In the genomic region with DNA sequence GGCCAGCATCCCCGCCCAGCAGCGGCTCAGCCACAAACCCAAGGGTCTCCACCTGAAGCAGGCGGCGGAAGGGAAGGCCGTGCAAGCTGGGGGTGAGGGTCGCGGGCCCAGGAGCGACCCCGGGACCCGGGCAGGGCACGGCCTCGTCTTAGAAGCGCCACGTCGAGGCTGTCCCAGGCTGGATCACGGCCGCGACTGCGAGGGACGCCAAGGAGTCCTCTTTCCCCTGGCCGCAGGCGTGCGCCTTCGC, we compare ENCODE assay signal across 8 cellular contexts. TPM values are rescaled to one million over a fixed set of nuclear protein-coding genes. Genes with fewer than 3 reads are reported as not detected.
DNase-seq lines count a peak whose midpoint lies in the region; ATAC-seq and TF ChIP-seq lines count a peak whose summit lies in the region.

No MANE protein-coding gene starts in this region.

- H3K9me3 ChIP-seq in hepatocyte (ENCODE audit: low read depth): no peaks in the 10 kb centered on the region

- H3K27ac ChIP-seq in hepatocyte: peak overlapping the region; percentile 65

- peaks cover 11% of the 10 kb centered on the region for H3K4me1 ChIP-seq in hepatocyte (ENCODE audit: insufficient read depth)

- no peak for ATAC-seq in activated B cell treated with CpG ODN at 0.5 μM for 24 hours (ENCODE audit: low read depth)
- ATAC-seq in stimulated activated naive B cell treated with anti-CD40 and anti-IgM and Interleukin-4, amounts not matched to agents 10 μg/mL and 1 μg/mL and 100 μg/mL, for 72 hours (replicated peaks): peak; percentile 48 to 54

- POLR2A ChIA-PET in activated B cell treated with CpG ODN at 0.5 μM for 24 hours (lab: Charles Lee): interaction anchor here (1.1 kb wide), 2 partner anchors 57 to 273 kb away, joined by 4 read pairs; a partner anchor contains a TSS

- no peaks in the 10 kb centered on the region for H4K20me1 ChIP-seq in hepatocyte (ENCODE audit: insufficient read depth, poor library complexity, severe bottlenecking)

- H3K36me3 ChIP-seq in H7 (replicated peaks; ENCODE audit: control insufficient read depth, insufficient read depth, low read length): peaks cover 21% of the 10 kb centered on the region
- no peaks in the 10 kb centered on the region for H3K36me3 ChIP-seq in hepatocyte (replicated peaks; ENCODE audit: insufficient read depth, low read depth)

- no peaks in the 10 kb centered on the region for H3K27me3 Mint-ChIP-seq in activated B cell treated with CpG ODN at 0.5 μM for 24 hours
- no peaks in the 10 kb centered on the region for H3K27me3 Mint-ChIP-seq in stimulated activated naive B cell treated with anti-CD40 and anti-IgM and Interleukin-4, amounts not matched to agents 10 μg/mL and 1 μg/mL and 100 μg/mL, for 72 hours

- peaks cover 13% of the 10 kb centered on the region for H3K36me3 Mint-ChIP-seq in activated B cell treated with CpG ODN at 0.5 μM for 24 hours (ENCODE audit: low read depth)
- peaks cover 6 to 7% of the 10 kb centered on the region in 2 donors for H3K36me3 Mint-ChIP-seq in stimulated activated naive B cell treated with anti-CD40 and anti-IgM and Interleukin-4, amounts not matched to agents 10 μg/mL and 1 μg/mL and 100 μg/mL, for 72 hours

- DNase-seq in H7: no peak
- DNase-seq in activated B cell treated with CpG ODN at 0.5 μM for 24 hours: no peak
- no peak for DNase-seq in hepatocyte (ENCODE audit: low spot score)
- no peak for DNase-seq in stimulated activated naive B cell treated with anti-CD40 and anti-IgM and Interleukin-4, amounts not matched to agents 10 μg/mL and 1 μg/mL and 100 μg/mL, for 72 hours
- DNase-seq in AG08395 (ENCODE audit: low spot score): no peak
- DNase-seq in NCI-H1417 (lab: John Stamatoyannopoulos, UW): no peak
- no peak for DNase-seq in NCI-H2196 (lab: John Stamatoyannopoulos, UW; ENCODE audit: unreplicated experiment)
- DNase-seq in NCI-H446 (lab: John Stamatoyannopoulos, UW): no peak

- WGBS in hepatocyte (ENCODE audit: low lambda C conversion rate, missing lambda C conversion rate): under 1% methylated on average over 17 of the region's 24 CpGs

- H3K4me3 ChIP-seq in H7 (ENCODE audit: insufficient read depth, low read depth, low read length): peak overlapping the region; percentile 75
- H3K4me3 ChIP-seq in hepatocyte: peak overlapping the region; percentile 92

- H3K27ac Mint-ChIP-seq in activated B cell treated with CpG ODN at 0.5 μM for 24 hours: no peak overlapping the region
- peak overlapping the region; percentile 67 for H3K27ac Mint-ChIP-seq in stimulated activated naive B cell treated with anti-CD40 and anti-IgM and Interleukin-4, amounts not matched to agents 10 μg/mL and 1 μg/mL and 100 μg/mL, for 72 hours

- peaks cover 16% of the 10 kb centered on the region for H3K4me1 Mint-ChIP-seq in activated B cell treated with CpG ODN at 0.5 μM for 24 hours
- H3K4me1 Mint-ChIP-seq in stimulated activated naive B cell treated with anti-CD40 and anti-IgM and Interleukin-4, amounts not matched to agents 10 μg/mL and 1 μg/mL and 100 μg/mL, for 72 hours: peaks cover 13 to 18% of the 10 kb centered on the region in 2 donors

- H3K4me3 Mint-ChIP-seq in activated B cell treated with CpG ODN at 0.5 μM for 24 hours: peak overlapping the region; percentile 82
- peak overlapping the region; percentile 89 to 90 for H3K4me3 Mint-ChIP-seq in stimulated activated naive B cell treated with anti-CD40 and anti-IgM and Interleukin-4, amounts not matched to agents 10 μg/mL and 1 μg/mL and 100 μg/mL, for 72 hours

- CTCF ChIA-PET in activated B cell treated with CpG ODN at 0.5 μM for 24 hours (lab: Charles Lee): interaction anchor here (1.2 to 1.5 kb wide), 2 partner anchors 58 to 59 kb away, joined by 3 to 4 read pairs; no protein-coding TSS in a partner anchor

- intact Hi-C loops in activated B cell treated with CpG ODN at 0.5 μM for 24 hours (cut with micrococcal nuclease): loop anchor here (1.0 to 10.0 kb wide), 5 partner anchors 32 to 204 kb away; a partner anchor contains a TSS

- H3K4me2 ChIP-seq in hepatocyte: peak overlapping the region; percentile 98

- no peaks in the 10 kb centered on the region for H3K9me3 Mint-ChIP-seq in activated B cell treated with CpG ODN at 0.5 μM for 24 hours
- no peaks in the 10 kb centered on the region for H3K9me3 Mint-ChIP-seq in stimulated activated naive B cell treated with anti-CD40 and anti-IgM and Interleukin-4, amounts not matched to agents 10 μg/mL and 1 μg/mL and 100 μg/mL, for 72 hours

- peak overlapping the region; percentile 95 for H2AFZ ChIP-seq in hepatocyte

- peaks cover 1% of the 10 kb centered on the region; the same call in 1 of the 2 replicates for H3K27me3 ChIP-seq in H7 (ENCODE audit: control insufficient read depth, insufficient read depth, low read length)
- no peaks in the 10 kb centered on the region for H3K27me3 ChIP-seq in hepatocyte

- H3K9me2 ChIP-seq in hepatocyte (replicated peaks; ENCODE audit: insufficient read depth): no peaks in the 10 kb centered on the region

- H3K79me2 ChIP-seq in hepatocyte: peaks cover 24% of the 10 kb centered on the region

- no peak for TF ChIP-seq CTCF in activated B cell treated with CpG ODN at 0.5 μM for 24 hours (IDR thresholded peaks at IDR 0.05)
- peak; percentile 6 for TF ChIP-seq CTCF in hepatocyte (IDR thresholded peaks at IDR 0.05; ENCODE audit: poor library complexity)

RNA-seq across cellular contexts. Expression of a gene that starts 0.5 kb away (rescaled TPM):
- 81.5 and 82.6 TPM in 2 replicates for total RNA-seq in H7 (2014; rRNA removed; shearing (Covaris generic))
- total RNA-seq in activated B cell treated with CpG ODN at 0.5 μM for 24 hours (5.3 and 5.5 TPM in 2 replicates), hepatocyte (4.7 TPM in 2 replicates)
- polyA plus RNA-seq in hepatocyte: 4.3 and 6.5 TPM in 2 replicates

RNA-seq across cellular contexts. Expression of a gene that starts 31.2 kb away (rescaled TPM):
- total RNA-seq in H7 (2014; rRNA removed; shearing (Covaris generic)): 87.2 and 90.7 TPM in 2 replicates
- 3.4 and 4.4 TPM in 2 replicates for total RNA-seq in activated B cell treated with CpG ODN at 0.5 μM for 24 hours
- total RNA-seq in hepatocyte: 6.2 and 7.6 TPM in 2 replicates
- polyA plus RNA-seq in hepatocyte: 7.1 and 8.1 TPM in 2 replicates

RNA-seq across cellular contexts. Expression of a gene that starts 42.4 kb away (rescaled TPM):
- total RNA-seq in H7 (2014; rRNA removed; shearing (Covaris generic)): 0.73 TPM in 1 of 2 replicates, not detected in the other
- total RNA-seq in activated B cell treated with CpG ODN at 0.5 μM for 24 hours (not detected in 2 replicates), hepatocyte (4.5 and 4.8 TPM in 2 replicates)
- 1.1 and 2.4 TPM in 2 replicates for polyA plus RNA-seq in hepatocyte

RNA-seq across cellular contexts. Expression of a gene that starts 46.2 kb away (rescaled TPM):
- total RNA-seq in H7 (2014; rRNA removed; shearing (Covaris generic)): 12.3 and 13.5 TPM in 2 replicates
- total RNA-seq in activated B cell treated with CpG ODN at 0.5 μM for 24 hours (9.1 and 12.6 TPM in 2 replicates), hepatocyte (10.4 and 13.6 TPM in 2 replicates)
- 8.3 and 10.9 TPM in 2 replicates for polyA plus RNA-seq in hepatocyte

Comparison
In these comparisons a context has a peak if more than half of its experiments do, and no peak if none do; other contexts are left out.
1. RNA of a gene that starts 0.5 kb away (total RNA-seq): 81.5 to 82.6 TPM in H7; 5.3 to 5.5 TPM in activated B cell treated with CpG ODN at 0.5 μM for 24 hours and 4.7 TPM in hepatocyte; every median in the first group is over 10 times any median in the second.
2. RNA of a gene that starts 31.2 kb away (total RNA-seq): 87.2 to 90.7 TPM in H7; 6.2 to 7.6 TPM in hepatocyte and 3.4 to 4.4 TPM in activated B cell treated with CpG ODN at 0.5 μM for 24 hours; every median in the first group is over 10 times any median in the second.